In the genomic region with DNA sequence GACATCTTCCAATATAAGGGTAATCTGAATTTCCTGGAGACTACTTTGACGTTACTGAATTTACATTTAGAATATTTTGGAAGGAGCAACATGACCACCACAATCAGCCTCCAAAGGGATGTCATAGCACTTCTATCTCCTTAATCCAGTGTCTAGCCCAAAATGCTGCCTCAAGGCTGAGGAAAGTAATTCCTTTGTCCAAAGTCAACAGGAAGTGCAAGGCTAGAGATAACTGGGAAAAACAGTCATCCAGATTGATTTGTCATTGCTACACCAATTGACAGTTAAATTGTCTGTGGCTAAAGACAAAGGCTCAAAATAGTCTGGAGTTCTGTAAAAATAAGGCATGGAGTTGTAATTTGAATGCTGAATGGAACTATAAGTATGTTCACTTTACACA, we compare ENCODE assay signal across 14 cellular contexts. TPM values are rescaled to one million over a fixed set of nuclear protein-coding genes. Genes with fewer than 3 reads are reported as not detected.
"Had no signal": no experiment of that assay in that cellular context is flagged by ENCODE, and none has a peak within 500 bp of the region (broad histone marks: within the 10 kb centered on the region; RNA-seq: fewer than 3 reads in every experiment).

No MANE protein-coding gene starts in this region.

- H3K9me3 ChIP-seq: body of pancreas, thoracic aorta had no signal

- H3K4me3 ChIP-seq: body of pancreas, thoracic aorta had no signal

- H3K27ac ChIP-seq: thoracic aorta had no signal

- DNase-seq: activated CD4-positive, CD25-positive, alpha-beta regulatory T cell; body of pancreas; effector memory CD4-positive, alpha-beta T cell; glutamatergic neuron; immature natural killer cell; nephron progenitor cell; stimulated activated CD4-positive, alpha-beta T cell treated with anti-CD3 and anti-CD28 coated beads, Interleukin-4, amount 100 ng/mL, for 24 hours; T-helper 1 cell had no signal

- H3K36me3 ChIP-seq: thoracic aorta had no signal

RNA-seq across cellular contexts. Expression of gene TFPI2, which starts 3.9 kb away (rescaled TPM):
- total RNA-seq: activated T-helper 2 cell treated with anti-CD3 and anti-CD28 coated beads, Interferon-gamma antibody, Interleukin-2, Interleukin-4, amounts not matched to agents 10 μg/mL and 5 μg/mL and 100 μg/mL, durations not matched to agents 14 hours and 24 hours and 36 hours had no signal
- polyA plus RNA-seq: immature natural killer cell had no signal

RNA-seq across cellular contexts. Expression of gene GNGT1, which starts 11.9 kb away (rescaled TPM):
- total RNA-seq: activated T-helper 2 cell treated with anti-CD3 and anti-CD28 coated beads, Interferon-gamma antibody, Interleukin-2, Interleukin-4, amounts not matched to agents 10 μg/mL and 5 μg/mL and 100 μg/mL, durations not matched to agents 14 hours and 24 hours and 36 hours; body of pancreas; epithelial cell of proximal tubule; left lobe of liver; omental fat pad; thoracic aorta had no signal
- polyA plus RNA-seq: immature natural killer cell, urinary bladder had no signal

RNA-seq across cellular contexts. Expression of gene GNG11, which starts 27.1 kb away (rescaled TPM):
- total RNA-seq: activated T-helper 2 cell treated with anti-CD3 and anti-CD28 coated beads, Interferon-gamma antibody, Interleukin-2, Interleukin-4, amounts not matched to agents 10 μg/mL and 5 μg/mL and 100 μg/mL, durations not matched to agents 14 hours and 24 hours and 36 hours had no signal
